In the genomic region with DNA sequence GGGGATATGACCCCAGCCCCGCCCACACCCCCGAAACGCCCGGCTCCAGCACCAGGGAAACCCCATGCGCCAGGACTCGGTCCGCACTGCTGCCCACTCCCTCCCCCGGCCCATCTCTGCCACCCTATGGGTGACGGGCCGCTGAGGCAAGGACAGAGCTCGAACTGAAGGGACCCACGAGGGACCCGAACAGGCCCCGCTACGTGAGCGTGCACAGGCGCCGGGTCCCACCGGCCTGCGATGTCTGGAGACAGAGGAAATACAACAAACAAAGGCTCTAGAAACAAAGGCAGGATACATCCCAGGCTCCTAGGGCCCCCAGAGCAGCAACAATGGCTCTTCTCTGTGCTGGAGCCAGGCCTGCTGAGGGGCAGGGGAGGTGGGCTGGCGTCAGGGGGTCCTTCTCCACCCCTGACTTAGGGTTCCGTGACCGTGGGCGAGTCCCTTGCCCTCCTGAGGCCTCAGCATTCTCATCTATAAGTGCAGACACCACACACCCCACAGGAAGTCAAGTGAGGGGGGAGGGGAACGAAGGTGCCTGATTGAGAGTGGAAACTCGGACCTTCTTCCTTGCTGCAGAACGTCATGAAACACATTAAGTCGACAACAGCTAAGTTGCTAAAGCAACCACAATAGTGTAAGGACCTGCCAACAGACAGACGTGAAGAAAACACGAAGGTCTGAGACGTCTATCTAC, we compare ENCODE assay signal across 8 cellular contexts. TPM values are rescaled to one million over a fixed set of nuclear protein-coding genes. Genes with fewer than 3 reads are reported as not detected.
A peak's percentile ranks its signal among the peaks of the same experiment; 100 is the strongest.
DNase-seq lines count a peak whose midpoint lies in the region; ATAC-seq and TF ChIP-seq lines count a peak whose summit lies in the region.

No MANE protein-coding gene starts in this region.

- peak overlapping the region; percentile 70 for H3K4me3 ChIP-seq in CD8-positive, alpha-beta memory T cell (ENCODE audit: low read length)
- peak overlapping the region in 2 of 3 donors; percentile 56 to 89 for H3K4me3 ChIP-seq in skeletal muscle tissue (ENCODE audit: low read length in 3 of 3)

- H3K9ac ChIP-seq in skeletal muscle tissue (ENCODE audit: low read depth in 1 of 3, low read length in 3 of 3): peak overlapping the region in 1 of 3 donors; percentile 90

- H3K27ac ChIP-seq in CD8-positive, alpha-beta memory T cell (ENCODE audit: low read depth, low read length): peak overlapping the region; percentile 96
- H3K27ac ChIP-seq in skeletal muscle tissue (ENCODE audit: low read depth, low read length): peak overlapping the region; percentile 69

- peak overlapping the region; percentile 96 to 100 (median 100) for H3K27ac Mint-ChIP-seq in CD8-positive, alpha-beta memory T cell
- peak overlapping the region; percentile 100 for H3K27ac Mint-ChIP-seq in endothelial cell (ENCODE audit: unreplicated experiment)

- peaks cover 0 to 10% of the 10 kb centered on the region in 2 donors for H3K27me3 Mint-ChIP-seq in CD8-positive, alpha-beta memory T cell
- H3K27me3 Mint-ChIP-seq in endothelial cell (ENCODE audit: unreplicated experiment): peaks cover 33% of the 10 kb centered on the region

- H3K9me3 Mint-ChIP-seq in CD8-positive, alpha-beta memory T cell: peaks cover 0 to 5% (median 0%) of the 10 kb centered on the region in 5 donors
- no peaks in the 10 kb centered on the region for H3K9me3 Mint-ChIP-seq in endothelial cell (ENCODE audit: unreplicated experiment)

- ATAC-seq in GM18502 (IDR thresholded peaks at IDR 0.05; ENCODE audit: poor library complexity, unreplicated experiment): no peak
- ATAC-seq in HG02571 (IDR thresholded peaks at IDR 0.05; ENCODE audit: unreplicated experiment): no peak
- no peak for ATAC-seq in HG03571 (IDR thresholded peaks at IDR 0.05; ENCODE audit: unreplicated experiment)

- H3K4me1 ChIP-seq in CD8-positive, alpha-beta memory T cell (ENCODE audit: insufficient read depth, low read length): peaks cover 34% of the 10 kb centered on the region
- peaks cover 28 to 42% (median 28%) of the 10 kb centered on the region in 3 donors for H3K4me1 ChIP-seq in skeletal muscle tissue (ENCODE audit: control insufficient read depth in 3 of 3, insufficient read depth in 3 of 3, low read length in 3 of 3)

- H3K36me3 Mint-ChIP-seq in CD8-positive, alpha-beta memory T cell: peaks cover 3 to 41% (median 6%) of the 10 kb centered on the region in 3 donors
- peaks cover 19% of the 10 kb centered on the region for H3K36me3 Mint-ChIP-seq in endothelial cell (ENCODE audit: low read depth, unreplicated experiment)

- DNase-seq in CD8-positive, alpha-beta memory T cell: peak; percentile 70 to 93 (median 88)
- peak; percentile 50 to 54 for DNase-seq in activated CD4-positive, alpha-beta T cell treated with anti-CD3 and anti-CD28 coated beads, Interleukin-2, amount 50 U/mL, for 4 hours
- DNase-seq in endothelial cell (ENCODE audit: low spot score) (peak; percentile 60), DMS 273 treated with DMSO at 0.1 percent for 48 hours (lab: John Stamatoyannopoulos, UW) (no peak)

- H3K36me3 ChIP-seq in CD8-positive, alpha-beta memory T cell (ENCODE audit: insufficient read depth, low read length): peaks cover 5% of the 10 kb centered on the region
- H3K36me3 ChIP-seq in skeletal muscle tissue (ENCODE audit: control insufficient read depth in 3 of 3, insufficient read depth in 3 of 3, low read length in 3 of 3): peaks cover 0 to 4% (median 2%) of the 10 kb centered on the region in 3 donors

- no peak for TF ChIP-seq CTCF in endothelial cell (IDR thresholded peaks at IDR 0.05; ENCODE audit: unreplicated experiment)

- POLR2A ChIA-PET in CD8-positive, alpha-beta memory T cell (lab: Charles Lee): interaction anchor here (0.6 to 1.3 kb wide), 5 partner anchors 10 to 807 kb away, joined by 3 to 7 read pairs (median 3); no protein-coding TSS in a partner anchor

- H3K27me3 ChIP-seq in CD8-positive, alpha-beta memory T cell (ENCODE audit: insufficient read depth, low read length, poor library complexity, severe bottlenecking): no peaks in the 10 kb centered on the region
- no peaks in the 10 kb centered on the region for H3K27me3 ChIP-seq in skeletal muscle tissue (ENCODE audit: control insufficient read depth in 3 of 3, insufficient read depth in 3 of 3, low read length in 3 of 3)

- H3K4me3 Mint-ChIP-seq in CD8-positive, alpha-beta memory T cell: peak overlapping the region; percentile 94 to 100 (median 99)
- peak overlapping the region; percentile 100 for H3K4me3 Mint-ChIP-seq in endothelial cell (ENCODE audit: unreplicated experiment)

- CTCF ChIA-PET in CD8-positive, alpha-beta memory T cell (lab: Charles Lee): interaction anchor here (2.3 to 4.8 kb wide), 2 partner anchors 17 to 21 kb away, joined by 9 to 17 read pairs; no protein-coding TSS in a partner anchor

- H3K4me1 Mint-ChIP-seq in CD8-positive, alpha-beta memory T cell: peaks cover 26 to 45% (median 28%) of the 10 kb centered on the region in 3 donors
- H3K4me1 Mint-ChIP-seq in endothelial cell (ENCODE audit: unreplicated experiment): peaks cover 25% of the 10 kb centered on the region

- no peaks in the 10 kb centered on the region for H3K9me3 ChIP-seq in CD8-positive, alpha-beta memory T cell (ENCODE audit: low read length)
- no peaks in the 10 kb centered on the region for H3K9me3 ChIP-seq in skeletal muscle tissue (ENCODE audit: control insufficient read depth in 3 of 3, low read length in 3 of 3)

RNA-seq across cellular contexts. Expression of a gene that starts 3.1 kb away (rescaled TPM):
- total RNA-seq in CD8-positive, alpha-beta memory T cell: 100 to 1,000 TPM; 105 to 114 TPM
- 252 TPM for polyA plus RNA-seq in CD8-positive, alpha-beta memory T cell
- total RNA-seq in endothelial cell (ENCODE audit: unreplicated experiment) (283 TPM), skeletal muscle tissue (52.7 TPM)

RNA-seq across cellular contexts. Expression of a gene that starts 18.9 kb away (rescaled TPM):
- 10 to 100 TPM; 42.8 to 43.1 TPM for total RNA-seq in CD8-positive, alpha-beta memory T cell
- 0.92 TPM for polyA plus RNA-seq in CD8-positive, alpha-beta memory T cell
- total RNA-seq in endothelial cell (ENCODE audit: unreplicated experiment) (19.9 TPM), skeletal muscle tissue (2.6 TPM)

RNA-seq across cellular contexts. Expression of a gene that starts 23.0 kb away (rescaled TPM):
- 1 to 10 TPM; 6.3 to 6.6 TPM for total RNA-seq in CD8-positive, alpha-beta memory T cell
- polyA plus RNA-seq in CD8-positive, alpha-beta memory T cell: 4.6 TPM
- total RNA-seq in endothelial cell (ENCODE audit: unreplicated experiment) (10.5 TPM), skeletal muscle tissue (1.0 TPM)

RNA-seq across cellular contexts. Expression of a gene that starts 23.0 kb away (rescaled TPM):
- 10 to 100 TPM; 38.6 to 40.6 TPM for total RNA-seq in CD8-positive, alpha-beta memory T cell
- 16.3 TPM for polyA plus RNA-seq in CD8-positive, alpha-beta memory T cell
- 71.8 TPM for total RNA-seq in endothelial cell (ENCODE audit: unreplicated experiment)
- total RNA-seq in skeletal muscle tissue: 8.9 TPM

RNA-seq across cellular contexts. Expression of a gene that starts 34.0 kb away (rescaled TPM):
- total RNA-seq in CD8-positive, alpha-beta memory T cell: 10 to 100 TPM; 61.0 to 63.7 TPM
- polyA plus RNA-seq in CD8-positive, alpha-beta memory T cell: 8.7 TPM
- total RNA-seq in endothelial cell (ENCODE audit: unreplicated experiment) (48.1 TPM), skeletal muscle tissue (5.7 TPM)
